Comparison of ENCODE assay signal across 8 cellular contexts in genomic region chr4:146522862-146523205, GRCh38. TPM values are rescaled to one million over a fixed set of nuclear protein-coding genes. Genes with fewer than 3 reads are reported as not detected.
DNase-seq lines count a peak whose midpoint lies in the region; ATAC-seq and TF ChIP-seq lines count a peak whose summit lies in the region.

No MANE protein-coding gene starts in this region.

- H3K4me1 ChIP-seq in SJSA1 (replicated peaks): peaks cover 15% of the 10 kb centered on the region
- H3K4me1 ChIP-seq in rectal smooth muscle tissue (ENCODE audit: control insufficient read depth, insufficient read depth, low read length): peaks cover 3% of the 10 kb centered on the region

- DNase-seq in AG04450 (ENCODE audit: low read depth, low spot score) (no peak), SJSA1 (ENCODE audit: low read depth in 1 of 2, low spot score in 2 of 2) (no peak), fibroblast of the aortic adventitia (ENCODE audit: low read depth) (no peak), cerebellar nuclear complex (lab: John Stamatoyannopoulos, UW) (no peak), NK-92 (lab: John Stamatoyannopoulos, UW; ENCODE audit: unreplicated experiment) (no peak)

- CTCF ChIA-PET in AG04450 (lab: Charles Lee): interaction anchor here (0.6 kb wide), 2 partner anchors 180 to 399 kb away, joined by 3 to 7 read pairs; no protein-coding TSS in a partner anchor

- H3K9me3 ChIP-seq in AG04450 (ENCODE audit: control insufficient read depth, insufficient read depth, low read length): peaks cover 7% of the 10 kb centered on the region; the same call in 1 of the 2 replicates
- H3K9me3 ChIP-seq in SJSA1 (replicated peaks): no peaks in the 10 kb centered on the region

- H3K27me3 ChIP-seq in AG04450 (ENCODE audit: control insufficient read depth, insufficient read depth, low read length) (no peaks in the 10 kb centered on the region), SJSA1 (replicated peaks) (no peaks in the 10 kb centered on the region), rectal smooth muscle tissue (ENCODE audit: control insufficient read depth, insufficient read depth, low read length) (no peaks in the 10 kb centered on the region)

- H3K27ac ChIP-seq in AG04450 (ENCODE audit: low read depth, low read length) (peak overlapping the region; percentile 83), SJSA1 (peak overlapping the region; percentile 64; the same call in 1 of the 2 replicates), rectal smooth muscle tissue (ENCODE audit: low read depth, low read length) (no peak overlapping the region)

- TF ChIP-seq CTCF in AG04450 (IDR thresholded peaks at IDR 0.05; ENCODE audit: low read depth, low read length) (no peak), fibroblast of the aortic adventitia (IDR thresholded peaks at IDR 0.05; ENCODE audit: insufficient read depth, low read length) (no peak)

- peak; percentile 24 for ATAC-seq in GM18873 (IDR thresholded peaks at IDR 0.05; ENCODE audit: low FRiP score, unreplicated experiment)
- ATAC-seq in HG03097 (IDR thresholded peaks at IDR 0.05; ENCODE audit: low FRiP score, unreplicated experiment): peak; percentile 18

- H3K4me3 ChIP-seq in AG04450 (ENCODE audit: low read depth, low read length) (peak overlapping the region; percentile 96), SJSA1 (peak overlapping the region; percentile 73), fibroblast of the aortic adventitia (ENCODE audit: low read depth, low read length) (peak overlapping the region; percentile 93), rectal smooth muscle tissue (ENCODE audit: low read length) (peak overlapping the region; percentile 99)

- H3K9ac ChIP-seq in rectal smooth muscle tissue (ENCODE audit: low read length): peak overlapping the region; percentile 47

- H3K36me3 ChIP-seq in SJSA1 (no peaks in the 10 kb centered on the region), rectal smooth muscle tissue (ENCODE audit: control insufficient read depth, insufficient read depth, low read length) (no peaks in the 10 kb centered on the region)

- POLR2A ChIA-PET in AG04450 (lab: Yijun Ruan, JAX): interaction anchor here (1.8 kb wide), 1 partner anchor 179 kb away, joined by 5 read pairs; no protein-coding TSS in a partner anchor

RNA-seq across cellular contexts. Expression of gene SLC10A7, which starts 1.1 kb away (rescaled TPM):
- polyA plus RNA-seq in AG04450 (2011; rRNA removed): 8.9 and 13.8 TPM in 2 replicates
- 7.6 and 17.8 TPM in 2 replicates for polyA minus RNA-seq in AG04450 (2011; rRNA and poly(A)+ RNA removed)
- 3.7 and 13.8 TPM in 2 replicates for total RNA-seq in SJSA1 (2014; rRNA removed; shearing (Covaris generic))
- total RNA-seq in fibroblast of the aortic adventitia (ENCODE audit: low replicate concordance): 10.0 and 18.2 TPM in 2 replicates
